Comparison of ENCODE assay signal across 23 cellular contexts in genomic region chr9:127349483-127350127, GRCh38. TPM values are rescaled to one million over a fixed set of nuclear protein-coding genes. Genes with fewer than 3 reads are reported as not detected.
DNase-seq lines count a peak whose midpoint lies in the region; ATAC-seq, FAIRE-seq and TF ChIP-seq lines count a peak whose summit lies in the region.
"Had no signal": no experiment of that assay in that cellular context is flagged by ENCODE, and none has a peak within 500 bp of the region (broad histone marks: within the 10 kb centered on the region; RNA-seq: fewer than 3 reads in every experiment).

No MANE protein-coding gene starts in this region.

- POLR2A ChIA-PET in endothelial cell of umbilical vein (lab: Charles Lee): no interaction called here

- 94 to 96% methylated on average over 12 of the region's 12 CpGs for WGBS in sigmoid colon, 2 donors

- no peak for ATAC-seq in HG03432 (IDR thresholded peaks at IDR 0.05; ENCODE audit: unreplicated experiment)
- ATAC-seq: foreskin keratinocyte, Panc1 had no signal

- H3K9me3 ChIP-seq in endothelial cell of umbilical vein (replicated peaks; ENCODE audit: control insufficient read depth, insufficient read depth, low read length) (no peaks in the 10 kb centered on the region), sigmoid colon (no peaks in the 10 kb centered on the region)
- H3K9me3 ChIP-seq: BLaER1 treated with 17β-estradiol and CSF1 and Interleukin-3, amounts not matched to agents 10 nM and 100 nM; SJSA1 had no signal

- H3K27me3 ChIP-seq in endothelial cell of umbilical vein (ENCODE audit: control insufficient read depth in 2 of 2, insufficient read depth in 2 of 2, low read length in 2 of 2): no peaks in the 10 kb centered on the region
- H3K27me3 ChIP-seq in sigmoid colon: no peaks in the 10 kb centered on the region
- no peaks in the 10 kb centered on the region for H3K27me3 ChIP-seq in brain microvascular endothelial cell (replicated peaks)
- H3K27me3 ChIP-seq: foreskin keratinocyte, SJSA1 had no signal

- TF ChIP-seq POLR2A in endothelial cell of umbilical vein (IDR thresholded peaks at IDR 0.05; ENCODE audit: low read depth, low read length) (no peak), sigmoid colon (IDR thresholded peaks at IDR 0.05) (no peak)

- TF ChIP-seq CTCF in endothelial cell of umbilical vein (IDR thresholded peaks at IDR 0.05; ENCODE audit: extremely low read depth in 1 of 2, insufficient read depth in 1 of 2, low read depth in 1 of 2, low read length in 2 of 2): no peak
- TF ChIP-seq CTCF in sigmoid colon (IDR thresholded peaks at IDR 0.05): no peak
- TF ChIP-seq CTCF in brain microvascular endothelial cell (IDR thresholded peaks at IDR 0.05; ENCODE audit: low read depth, low read length, missing control alignments): no peak

- TF ChIP-seq EP300 in sigmoid colon (IDR thresholded peaks at IDR 0.05): no peak

- dilution Hi-C loops in endothelial cell of umbilical vein (cut with MboI; ENCODE audit: extremely low pct_ligation_motif_present, low sequenced_read_pairs): no loop called here

- no peak overlapping the region for H3K9ac ChIP-seq in endothelial cell of umbilical vein (replicated peaks; ENCODE audit: extremely low read depth, insufficient read depth, low read length)
- H3K9ac ChIP-seq: BLaER1 treated with 17β-estradiol and CSF1 and Interleukin-3, amounts not matched to agents 10 nM and 100 nM had no signal

- H3K4me1 ChIP-seq in endothelial cell of umbilical vein (ENCODE audit: control insufficient read depth, extremely low read depth, insufficient read depth, low read length) (no peaks in the 10 kb centered on the region), sigmoid colon (no peaks in the 10 kb centered on the region)
- H3K4me1 ChIP-seq: foreskin keratinocyte, SJSA1 had no signal

- in situ Hi-C loops in G401 (cut with HindIII; ENCODE audit: low sequenced_read_pairs) (no loop called here), brain microvascular endothelial cell (cut with HindIII; ENCODE audit: low pct_ligation_motif_present, low sequenced_read_pairs) (no loop called here)

- BruUV-seq in endothelial cell of umbilical vein (replicated peaks; lab: Mats Ljungman, UMichigan): no TSS peak

- CTCF ChIA-PET in endothelial cell of umbilical vein (lab: Charles Lee): interaction anchor here (0.7 to 1.4 kb wide), 2 partner anchors 38 to 135 kb away, joined by 4 to 7 read pairs; no protein-coding TSS in a partner anchor

- DNase-seq in COLO668 (lab: John Stamatoyannopoulos, UW; ENCODE audit: unreplicated experiment): peak; percentile 80
- peak; percentile 90 for DNase-seq in G401 (ENCODE audit: low spot score)
- DNase-seq in NCI-H2171 treated with DMSO at 0.1 percent for 48 hours (lab: John Stamatoyannopoulos, UW): peak; percentile 49
- DNase-seq in endothelial cell of umbilical vein (ENCODE audit: low read depth, low spot score): no peak
- no peak for DNase-seq in sigmoid colon
- DNase-seq in brain microvascular endothelial cell: no peak
- DNase-seq: activated CD4-positive, CD25-positive, alpha-beta regulatory T cell treated with anti-CD3 and anti-CD28 coated beads, Interleukin-2, amount 50 U/mL, for 72 hours; activated naive CD4-positive, alpha-beta T cell; activated T-cell treated with anti-CD3 and anti-CD28 coated beads, Interleukin-2, amount 50 U/mL, for 24 hours; effector CD4-positive, alpha-beta T cell; foreskin keratinocyte; H9; Kasumi-1; mesenchymal stem cell; naive B cell; NCI-H345; NK-92 treated with Interleukin-12 subunit alpha and Interleukin-12 subunit beta, amount 100 ng/mL, for 24 hours; T-helper 1 cell had no signal

- H4K20me1 ChIP-seq in endothelial cell of umbilical vein (replicated peaks; ENCODE audit: control insufficient read depth, extremely low read depth, insufficient read depth, low read length): no peaks in the 10 kb centered on the region
- H4K20me1 ChIP-seq: BLaER1 treated with 17β-estradiol and CSF1 and Interleukin-3, amounts not matched to agents 10 nM and 100 nM had no signal

- H3K4me3 ChIP-seq in endothelial cell of umbilical vein (replicated peaks in 1 of 3; ENCODE audit: insufficient read depth in 1 of 3, low read depth in 1 of 3, low read length in 3 of 3) (no peak overlapping the region), sigmoid colon (no peak overlapping the region), brain microvascular endothelial cell (ENCODE audit: low read depth, low read length) (no peak overlapping the region)
- H3K4me3 ChIP-seq: BLaER1 treated with 17β-estradiol and CSF1 and Interleukin-3, amounts not matched to agents 10 nM and 100 nM; SJSA1 had no signal

- peak; percentile 21 for FAIRE-seq in endothelial cell of umbilical vein (lab: Jason Lieb, UNC)
- FAIRE-seq: TTC549 had no signal

- no peaks in the 10 kb centered on the region for H3K9me1 ChIP-seq in endothelial cell of umbilical vein (replicated peaks; ENCODE audit: control insufficient read depth, extremely low read depth, insufficient read depth, low read length)

- no peaks in the 10 kb centered on the region for H3K79me2 ChIP-seq in endothelial cell of umbilical vein (ENCODE audit: control insufficient read depth, insufficient read depth, low read length)

- H3K36me3 ChIP-seq in endothelial cell of umbilical vein (ENCODE audit: control insufficient read depth in 2 of 2, extremely low read depth in 1 of 2, insufficient read depth in 2 of 2, low read length in 2 of 2) (no peaks in the 10 kb centered on the region), sigmoid colon (peaks cover 0 to 2% (median 0%) of the 10 kb centered on the region in 4 donors), brain microvascular endothelial cell (replicated peaks) (no peaks in the 10 kb centered on the region)
- H3K36me3 ChIP-seq: SJSA1 had no signal

- H3K27ac ChIP-seq in endothelial cell of umbilical vein (ENCODE audit: insufficient read depth, low read depth, low read length) (no peak overlapping the region), sigmoid colon (no peak overlapping the region), brain microvascular endothelial cell (no peak overlapping the region)
- H3K27ac ChIP-seq: BLaER1 treated with 17β-estradiol and CSF1 and Interleukin-3, amounts not matched to agents 10 nM and 100 nM; foreskin keratinocyte; SJSA1 had no signal

- no peak overlapping the region for H2AFZ ChIP-seq in endothelial cell of umbilical vein (ENCODE audit: low read depth, low read length)

- intact Hi-C loops in endothelial cell of umbilical vein (cut with micrococcal nuclease): no loop called here
- intact Hi-C loops in sigmoid colon (cut with DNase I): no loop called here

- H3K4me2 ChIP-seq in endothelial cell of umbilical vein (ENCODE audit: insufficient read depth, low read length): no peak overlapping the region
- H3K4me2 ChIP-seq: BLaER1 treated with 17β-estradiol and CSF1 and Interleukin-3, amounts not matched to agents 10 nM and 100 nM had no signal

TF ChIP-seq in endothelial cell of umbilical vein, 7 proteins besides CTCF, POLR2A, EP300 and RAD21:
- TF ChIP-seq GATA2 (IDR thresholded peaks at IDR 0.05; ENCODE audit: insufficient read depth, insufficient read length, low read depth, low read length): no peak
- TF ChIP-seq POLR2AphosphoS5 (IDR thresholded peaks at IDR 0.05; ENCODE audit: insufficient read depth, low read depth, low read length): no peak
- no peak for TF ChIP-seq EZH2 (IDR thresholded peaks at IDR 0.05; ENCODE audit: borderline replicate concordance, low read depth, low read length, severe bottlenecking)
- no peak for TF ChIP-seq JUN (IDR thresholded peaks at IDR 0.05; ENCODE audit: borderline replicate concordance, insufficient read depth, insufficient read length, low read depth)
- no peak for TF ChIP-seq FOS (IDR thresholded peaks at IDR 0.05; ENCODE audit: borderline replicate concordance, insufficient read depth, low read length)
- TF ChIP-seq, protein P1, sequence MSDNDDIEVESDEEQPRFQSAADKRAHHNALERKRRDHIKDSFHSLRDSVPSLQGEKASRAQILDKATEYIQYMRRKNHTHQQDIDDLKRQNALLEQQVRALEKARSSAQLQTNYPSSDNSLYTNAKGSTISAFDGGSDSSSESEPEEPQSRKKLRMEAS (IDR thresholded peaks at IDR 0.05; ENCODE audit: insufficient read depth, insufficient read length): no peak
- TF ChIP-seq MYC (IDR thresholded peaks at IDR 0.05; ENCODE audit: low read depth, low read length): no peak
TF ChIP-seq in endothelial cell of umbilical vein: peak in this region for 0.

RNA-seq across cellular contexts. Expression of gene SLC2A8, which starts 47.4 kb away (rescaled TPM):
- 32.7 and 33.0 TPM in 2 replicates for total RNA-seq in G401 (2014; rRNA removed; shearing (Covaris generic))
- total RNA-seq in endothelial cell of umbilical vein: 17.0 and 19.3 TPM in 2 replicates
- polyA plus RNA-seq in endothelial cell of umbilical vein: 26.1 and 33.5 TPM in 2 replicates
- 13.7 and 16.7 TPM in 2 replicates for polyA plus RNA-seq in endothelial cell of umbilical vein (2011; cell fraction: cytosol; rRNA removed)
- 24.4 and 33.0 TPM in 2 replicates for polyA plus RNA-seq in endothelial cell of umbilical vein (2011; cell fraction: nucleus; rRNA removed)
- 10.9 and 15.6 TPM in 2 replicates for polyA plus RNA-seq in endothelial cell of umbilical vein (2012)
- 9.5 and 15.3 TPM in 2 replicates for polyA minus RNA-seq in endothelial cell of umbilical vein
- 18.9 TPM for polyA minus RNA-seq in endothelial cell of umbilical vein (2011; cell fraction: cytosol; rRNA and poly(A)+ RNA removed)
- polyA minus RNA-seq in endothelial cell of umbilical vein (2011; cell fraction: nucleus; rRNA and poly(A)+ RNA removed): 9.1 and 10.6 TPM in 2 replicates
- 10 to 100 TPM; 45.1 to 68.7 (median 64.4) TPM for total RNA-seq in sigmoid colon
- polyA plus RNA-seq in sigmoid colon: 10 to 100 TPM in 2 of 3 donors, 1 to 10 TPM in 1; 7.2 to 19.3 (median 11.8) TPM

Comparison
In these comparisons a context has a peak if more than half of its experiments do, and no peak if none do; other contexts are left out.
1. DNase-seq: peak in COLO668 (single experiment), G401 (single experiment) and NCI-H2171 treated with DMSO at 0.1 percent for 48 hours (single experiment); none in endothelial cell of umbilical vein (single experiment), sigmoid colon (single experiment) and brain microvascular endothelial cell (single experiment).